Comparison of ENCODE assay signal across 8 cellular contexts in the genomic region with DNA sequence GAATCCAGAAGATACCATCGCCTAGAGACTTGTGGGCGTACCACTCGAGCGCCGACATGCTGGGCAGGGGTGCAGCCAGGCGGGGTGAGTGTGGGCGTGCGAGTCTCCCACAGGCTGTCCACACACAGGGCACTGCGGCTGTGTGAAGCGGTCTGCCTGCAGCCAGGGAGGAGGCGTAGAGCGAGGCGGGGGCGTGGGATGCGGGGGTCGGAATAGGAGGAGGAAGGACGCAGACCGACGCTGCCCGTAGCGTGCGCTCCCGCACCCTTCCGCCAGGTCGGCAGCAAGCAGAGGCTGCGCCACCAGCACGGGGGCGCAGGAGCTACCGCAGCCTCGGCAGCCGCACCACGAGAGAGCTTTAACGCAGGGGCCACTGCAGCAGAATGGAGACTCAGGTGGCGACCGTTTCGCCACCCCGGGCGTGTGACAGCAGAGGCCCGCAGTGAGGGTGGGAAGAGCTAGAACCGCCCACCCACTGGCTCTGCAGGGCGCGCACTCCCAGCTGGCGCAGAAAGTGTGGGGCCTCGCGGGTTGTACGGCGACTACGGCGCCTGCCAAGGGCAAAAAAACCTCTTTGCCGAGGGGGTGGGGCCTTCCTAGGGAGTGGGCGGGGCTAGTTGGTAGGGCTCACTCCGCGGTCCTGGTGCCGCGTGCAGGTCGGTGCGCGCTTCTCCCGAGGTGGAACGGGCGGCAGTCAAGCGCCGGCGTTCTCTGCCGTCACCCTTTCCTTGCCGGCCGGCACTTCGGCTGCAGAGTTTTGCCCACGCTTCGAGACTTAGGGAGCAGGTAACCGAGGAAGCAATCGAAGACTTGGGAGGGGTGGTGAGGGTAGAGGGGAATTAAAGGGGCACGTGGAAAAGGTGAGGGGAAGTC. TPM values are rescaled to one million over a fixed set of nuclear protein-coding genes. Genes with fewer than 3 reads are reported as not detected.
A peak's percentile ranks its signal among the peaks of the same experiment; 100 is the strongest.
DNase-seq lines count a peak whose midpoint lies in the region; ATAC-seq lines count a peak whose summit lies in the region.

A gene (minus strand): TSS at position 537 of the 873 bp plus-strand sequence. CDS start 479 bp downstream, at position 58.
A gene with protein sequence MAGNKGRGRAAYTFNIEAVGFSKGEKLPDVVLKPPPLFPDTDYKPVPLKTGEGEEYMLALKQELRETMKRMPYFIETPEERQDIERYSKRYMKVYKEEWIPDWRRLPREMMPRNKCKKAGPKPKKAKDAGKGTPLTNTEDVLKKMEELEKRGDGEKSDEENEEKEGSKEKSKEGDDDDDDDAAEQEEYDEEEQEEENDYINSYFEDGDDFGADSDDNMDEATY (plus strand): TSS at position 630 of the 873 bp plus-strand sequence. CDS start 10,704 bp downstream, outside the sequence.

- DNase-seq in AML-193 (lab: John Stamatoyannopoulos, UW) (peak; percentile 87 to 91), NCI-H446 (lab: John Stamatoyannopoulos, UW) (peak; percentile 81 to 94), cerebellum (ENCODE audit: low spot score) (peak; percentile 95), kidney glomerular epithelial cell (lab: John Stamatoyannopoulos, UW) (peak; percentile 90)
- DNase-seq in activated CD4-positive, CD25-positive, alpha-beta regulatory T cell treated with anti-CD3 and anti-CD28 coated beads, Interleukin-2, amount 50 U/mL, for 72 hours: peak; percentile 88
- peak; percentile 92 to 94 for DNase-seq in stimulated activated CD4-positive, alpha-beta T cell treated with anti-CD3 and anti-CD28 coated beads, Interleukin-15, amount 100 ng/mL, for 48 hours (ENCODE audit: low read depth in 2 of 2)

- ATAC-seq in GM19025 (IDR thresholded peaks at IDR 0.05; ENCODE audit: low read depth, unreplicated experiment) (peak; percentile 88), HG03280 (IDR thresholded peaks at IDR 0.05; ENCODE audit: unreplicated experiment) (peak; percentile 86)

RNA-seq across cellular contexts. Expression of the first gene that starts in this region (rescaled TPM):
- total RNA-seq in cerebellum: 12.9 TPM

RNA-seq across cellular contexts. Expression of the second gene that starts in this region (rescaled TPM):
- 6.0 TPM for total RNA-seq in cerebellum

Comparison
In these comparisons a context has a peak if more than half of its experiments do, and no peak if none do; other contexts are left out.
1. Peak in every context shown above with its lines: DNase-seq and ATAC-seq.